Comparison of ENCODE assay signal across 18 cellular contexts in the genomic region with DNA sequence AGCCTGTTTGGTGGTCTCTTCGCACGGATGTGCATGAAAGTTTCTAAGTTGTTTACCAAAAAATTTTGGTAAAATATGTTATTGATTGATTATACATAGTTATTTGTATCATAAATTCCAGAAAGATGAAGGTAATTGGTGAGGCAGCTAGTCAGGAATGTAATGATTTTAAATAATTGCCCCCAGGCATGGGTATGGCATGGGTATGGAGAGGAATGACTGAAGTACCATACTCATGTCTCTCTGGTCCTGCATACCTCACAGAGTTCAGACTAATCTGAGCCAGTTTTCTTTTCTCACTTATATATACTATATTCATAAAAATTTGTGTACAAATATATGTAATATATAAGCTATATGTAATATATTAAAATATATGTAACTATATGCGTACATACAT.
DNase-seq lines count a peak whose midpoint lies in the region; ATAC-seq and TF ChIP-seq lines count a peak whose summit lies in the region.
"Had no signal": no experiment of that assay in that cellular context is flagged by ENCODE, and none has a peak within 500 bp of the region (broad histone marks: within the 10 kb centered on the region; RNA-seq: fewer than 3 reads in every experiment).

No MANE protein-coding gene starts in this region.

- peaks cover 17 to 18% of the 10 kb centered on the region in 2 experiments for H3K9me3 Mint-ChIP-seq in H9
- peaks cover 16% of the 10 kb centered on the region for H3K9me3 Mint-ChIP-seq in WTC11
- H3K9me3 Mint-ChIP-seq in glutamatergic neuron (ENCODE audit: unreplicated experiment): no peaks in the 10 kb centered on the region

- H3K4me2 ChIP-seq in H9 (ENCODE audit: insufficient read depth, insufficient read length, low read length): no peak overlapping the region
- H3K4me2 ChIP-seq in mesendoderm (ENCODE audit: low read length): no peak overlapping the region
- H3K4me2 ChIP-seq: BLaER1 treated with 17β-estradiol and CSF1 and Interleukin-3, amounts not matched to agents 10 nM and 100 nM had no signal

- H3K27ac ChIP-seq in H9 (ENCODE audit: insufficient read length, low read depth, low read length): peak overlapping the region; percentile 84
- no peak overlapping the region for H3K27ac ChIP-seq in mesendoderm (ENCODE audit: low read depth, low read length)
- H3K27ac ChIP-seq in gastrocnemius medialis: no peak overlapping the region
- H3K27ac ChIP-seq: BLaER1 treated with 17β-estradiol and CSF1 and Interleukin-3, amounts not matched to agents 10 nM and 100 nM; HL-60 had no signal

- no peak overlapping the region for H2BK15ac ChIP-seq in H9 (ENCODE audit: low read depth, low read length)
- H2BK15ac ChIP-seq in mesendoderm (replicated peaks; ENCODE audit: low read depth): no peak overlapping the region

- H4K8ac ChIP-seq in H9 (replicated peaks; ENCODE audit: insufficient read length, low read depth, low read length) (no peak overlapping the region), mesendoderm (ENCODE audit: low read depth, low read length) (no peak overlapping the region)

- no peak overlapping the region for H3K9ac ChIP-seq in H9 (ENCODE audit: extremely low read depth, insufficient read length, low read length)
- H3K9ac ChIP-seq in mesendoderm (ENCODE audit: low read length): no peak overlapping the region
- H3K9ac ChIP-seq: BLaER1 treated with 17β-estradiol and CSF1 and Interleukin-3, amounts not matched to agents 10 nM and 100 nM had no signal

- in situ Hi-C loops in gastrocnemius medialis (cut with MboI; ENCODE audit: low sequenced_read_pairs in 4 of 4): no loop called here

- ATAC-seq in WTC11 (peak; percentile 58), GM18909 (IDR thresholded peaks at IDR 0.05; ENCODE audit: poor library complexity, unreplicated experiment) (no peak), gastrocnemius medialis (no peak)
- ATAC-seq: GM12878 had no signal

- peaks cover 39 to 43% of the 10 kb centered on the region in 2 experiments for H3K4me1 Mint-ChIP-seq in H9
- H3K4me1 Mint-ChIP-seq in WTC11: peaks cover 48% of the 10 kb centered on the region
- H3K4me1 Mint-ChIP-seq in glutamatergic neuron (ENCODE audit: low read depth, unreplicated experiment): peaks cover 2% of the 10 kb centered on the region
- H3K4me1 Mint-ChIP-seq: CD4-positive, CD25-positive, alpha-beta regulatory T cell; IgD-negative memory B cell had no signal

- no peak overlapping the region for H2AFZ ChIP-seq in H9 (ENCODE audit: low read length)

- H3K36me3 ChIP-seq in mesendoderm (ENCODE audit: control insufficient read depth, insufficient read depth, low read length) (no peaks in the 10 kb centered on the region), gastrocnemius medialis (no peaks in the 10 kb centered on the region)
- H3K36me3 ChIP-seq: BLaER1 treated with 17β-estradiol and CSF1 and Interleukin-3, amounts not matched to agents 10 nM and 100 nM had no signal

- peak overlapping the region; percentile 97 to 99 (median 99) for H3K27ac Mint-ChIP-seq in H9
- H3K27ac Mint-ChIP-seq in WTC11: peak overlapping the region; percentile 99
- peak overlapping the region; percentile 28 for H3K27ac Mint-ChIP-seq in glutamatergic neuron (ENCODE audit: unreplicated experiment)
- H3K27ac Mint-ChIP-seq: CD4-positive, CD25-positive, alpha-beta regulatory T cell; HFFc6; IgD-negative memory B cell had no signal

- CTCF ChIA-PET in WTC11 (lab: Charles Lee): no interaction called here

- H2BK120ac ChIP-seq in H9 (ENCODE audit: low read depth, low read length, poor library complexity, severe bottlenecking) (no peak overlapping the region), mesendoderm (ENCODE audit: low read depth, low read length) (no peak overlapping the region)

- no peak for DNase-seq in H9
- DNase-seq in WTC11 (ENCODE audit: low spot score): no peak
- DNase-seq in glutamatergic neuron: no peak
- DNase-seq in mesendoderm: peak; percentile 51
- DNase-seq in NCI-H774 (lab: John Stamatoyannopoulos, UW): no peak
- DNase-seq in gastrocnemius medialis: no peak
- no peak for DNase-seq in retina
- DNase-seq: ACHN; CD4-positive, CD25-positive, alpha-beta regulatory T cell; DMS53; GOT3; HCEC 1CT; HFFc6 had no signal

- no peaks in the 10 kb centered on the region for H3K27me3 ChIP-seq in H9 (ENCODE audit: insufficient read depth, low read length)
- no peaks in the 10 kb centered on the region for H3K27me3 ChIP-seq in mesendoderm (ENCODE audit: insufficient read depth, low read length, poor library complexity)
- H3K27me3 ChIP-seq in gastrocnemius medialis: no peaks in the 10 kb centered on the region
- H3K27me3 ChIP-seq: BLaER1 treated with 17β-estradiol and CSF1 and Interleukin-3, amounts not matched to agents 10 nM and 100 nM had no signal

- H3K36me3 Mint-ChIP-seq in H9 (ENCODE audit: insufficient read depth in 1 of 3, low read depth in 3 of 3): peaks cover 18 to 28% (median 21%) of the 10 kb centered on the region in 3 experiments
- H3K36me3 Mint-ChIP-seq in WTC11: peaks cover 44% of the 10 kb centered on the region
- H3K36me3 Mint-ChIP-seq in glutamatergic neuron (ENCODE audit: unreplicated experiment): no peaks in the 10 kb centered on the region
- H3K36me3 Mint-ChIP-seq: CD4-positive, CD25-positive, alpha-beta regulatory T cell; IgD-negative memory B cell had no signal

- H3K23ac ChIP-seq in H9 (ENCODE audit: insufficient read length, low read depth, low read length): no peak overlapping the region
- no peak overlapping the region for H3K23ac ChIP-seq in mesendoderm (ENCODE audit: low read length)

- intact Hi-C loops in gastrocnemius medialis (cut with DNase I; ENCODE audit: low total_unique reads): no loop called here

- no peak overlapping the region for H3K18ac ChIP-seq in H9 (ENCODE audit: insufficient read length, low read depth, low read length)
- H3K18ac ChIP-seq in mesendoderm (ENCODE audit: low read length): no peak overlapping the region

- WGBS in H9 (ENCODE audit: extremely low coverage, insufficient read length, low lambda C conversion rate): no CpG with 5 or more reads among the region's 3 CpGs
- WGBS in mesendoderm (ENCODE audit: extremely low coverage, insufficient coverage, low lambda C conversion rate): no CpG with 5 or more reads among the region's 3 CpGs

- H3K27me3 Mint-ChIP-seq in H9 (ENCODE audit: low read depth): no peaks in the 10 kb centered on the region
- H3K27me3 Mint-ChIP-seq in WTC11 (ENCODE audit: low read depth): no peaks in the 10 kb centered on the region
- H3K27me3 Mint-ChIP-seq in glutamatergic neuron (ENCODE audit: unreplicated experiment): peaks cover 2% of the 10 kb centered on the region
- H3K27me3 Mint-ChIP-seq: CD4-positive, CD25-positive, alpha-beta regulatory T cell; IgD-negative memory B cell had no signal

- H3K4me1 ChIP-seq in H9 (ENCODE audit: insufficient read depth, low read length) (no peaks in the 10 kb centered on the region; the same call in 1 of the 2 replicates), mesendoderm (ENCODE audit: control insufficient read depth, low read depth, low read length) (no peaks in the 10 kb centered on the region), gastrocnemius medialis (no peaks in the 10 kb centered on the region)
- H3K4me1 ChIP-seq: BLaER1 treated with 17β-estradiol and CSF1 and Interleukin-3, amounts not matched to agents 10 nM and 100 nM had no signal

- H3K4me3 Mint-ChIP-seq in H9 (peak overlapping the region; percentile 12 to 47; a peak in 2 of 5 replicates), WTC11 (no peak overlapping the region), glutamatergic neuron (ENCODE audit: unreplicated experiment) (no peak overlapping the region)
- H3K4me3 Mint-ChIP-seq: CD4-positive, CD25-positive, alpha-beta regulatory T cell; HFFc6; IgD-negative memory B cell had no signal

- TF ChIP-seq CTCF in H9 (conservative IDR thresholded peaks at IDR 0.05) (no peak), WTC11 (IDR thresholded peaks at IDR 0.05) (no peak), glutamatergic neuron (IDR thresholded peaks at IDR 0.05; ENCODE audit: partially characterized antibody, unreplicated experiment) (no peak), gastrocnemius medialis (IDR thresholded peaks at IDR 0.05 in 4 of 5, conservative IDR thresholded peaks at IDR 0.05 in 1 of 5) (no peak)

- no peak overlapping the region for H3T11ph ChIP-seq in H9 (ENCODE audit: low read length)

- H3K56ac ChIP-seq in H9 (ENCODE audit: insufficient read length, low read depth, low read length): no peak overlapping the region
- no peak overlapping the region for H3K56ac ChIP-seq in mesendoderm (ENCODE audit: low read length)

- TF ChIP-seq POLR2A in gastrocnemius medialis (IDR thresholded peaks at IDR 0.05): no peak

- no peak overlapping the region for H3K4me3 ChIP-seq in mesendoderm (ENCODE audit: low read length)
- no peak overlapping the region for H3K4me3 ChIP-seq in gastrocnemius medialis
- H3K4me3 ChIP-seq: BLaER1 treated with 17β-estradiol and CSF1 and Interleukin-3, amounts not matched to agents 10 nM and 100 nM; GM12878 had no signal

- H4K5ac ChIP-seq in H9 (ENCODE audit: insufficient read length, low read depth, low read length) (no peak overlapping the region), mesendoderm (ENCODE audit: low read length) (no peak overlapping the region)

- no peak overlapping the region for H2BK12ac ChIP-seq in H9 (ENCODE audit: insufficient read length, low read depth, low read length)

- no peaks in the 10 kb centered on the region for H3K79me2 ChIP-seq in H9 (ENCODE audit: insufficient read depth, low read length)
- H3K79me2 ChIP-seq in mesendoderm (ENCODE audit: control insufficient read depth, insufficient read depth, low read length): no peaks in the 10 kb centered on the region

- H3K9me3 ChIP-seq in H9 (ENCODE audit: control insufficient read depth, low read depth, low read length) (no peaks in the 10 kb centered on the region), gastrocnemius medialis (no peaks in the 10 kb centered on the region)
- H3K9me3 ChIP-seq: BLaER1 treated with 17β-estradiol and CSF1 and Interleukin-3, amounts not matched to agents 10 nM and 100 nM had no signal

- H3K23me2 ChIP-seq in H9 (ENCODE audit: insufficient read length, low read depth, low read length, poor library complexity, severe bottlenecking): no peaks in the 10 kb centered on the region

- no peaks in the 10 kb centered on the region for H3K79me1 ChIP-seq in H9 (ENCODE audit: insufficient read depth, low read depth, low read length, poor library complexity, severe bottlenecking)
- H3K79me1 ChIP-seq in mesendoderm (ENCODE audit: low read length): no peaks in the 10 kb centered on the region

- no peak overlapping the region for H4K91ac ChIP-seq in H9 (ENCODE audit: insufficient read length, low read depth, low read length)

- H4K20me1 ChIP-seq in H9 (ENCODE audit: control insufficient read depth, insufficient read depth, insufficient read length): no peaks in the 10 kb centered on the region
- H4K20me1 ChIP-seq: BLaER1 treated with 17β-estradiol and CSF1 and Interleukin-3, amounts not matched to agents 10 nM and 100 nM had no signal

- POLR2A ChIA-PET in WTC11 (lab: Charles Lee): no interaction called here

- peak overlapping the region; percentile 60 for H2BK20ac ChIP-seq in H9 (ENCODE audit: low read depth, low read length, poor library complexity, severe bottlenecking)

- H2BK5ac ChIP-seq in H9 (ENCODE audit: insufficient read length, low read length): no peak overlapping the region
- H2BK5ac ChIP-seq in mesendoderm (ENCODE audit: low read length): no peak overlapping the region

- no peak overlapping the region for H3K14ac ChIP-seq in H9 (ENCODE audit: insufficient read depth, low read length)

- H2AK5ac ChIP-seq in H9 (ENCODE audit: insufficient read length, low read length) (no peak overlapping the region), mesendoderm (ENCODE audit: low read length) (no peak overlapping the region)

- H3K4ac ChIP-seq in H9 (ENCODE audit: low read depth, low read length) (no peak overlapping the region), mesendoderm (ENCODE audit: low read depth, low read length) (no peak overlapping the region)

Comparison
In these comparisons a context has a peak if more than half of its experiments do, and no peak if none do; other contexts are left out.
1. H3K27ac Mint-ChIP-seq: peak in every context shown above with its lines; median percentile 99 in H9; 99 in WTC11; 28 in glutamatergic neuron.
2. H3K4me3 Mint-ChIP-seq: peak in H9 (2 of 2); none in WTC11 (single experiment) and glutamatergic neuron (single experiment).